31 cellular contexts compared by ENCODE assay signal in genomic region chr16:63625141-63625540, GRCh38.
"Had no signal": no experiment of that assay in that cellular context is flagged by ENCODE, and none has a peak within 500 bp of the region (broad histone marks: within the 10 kb centered on the region; RNA-seq: fewer than 3 reads in every experiment).

No MANE protein-coding gene starts in this region.

- H3K27ac Mint-ChIP-seq: activated B cell treated with CpG ODN at 0.5 μM for 24 hours; activated CD4-positive, alpha-beta memory T cell treated with anti-CD3 and anti-CD28 coated beads for 36 hours; activated CD4-positive, alpha-beta T cell treated with anti-CD3 and anti-CD28 coated beads, Interleukin-2, amount 10 ng/mL, durations not matched to agents 7 days and 5 days; activated naive CD4-positive, alpha-beta T cell treated with anti-CD3 and anti-CD28 coated beads for 36 hours; activated naive CD8-positive, alpha-beta T cell; activated T-helper 17 cell treated with anti-CD3 and anti-CD28 coated beads, Interleukin-2, amount 50 U/mL, for 72 hours; IgD-negative memory B cell; T-cell had no signal

- H3K36me3 Mint-ChIP-seq: activated CD4-positive, alpha-beta memory T cell treated with anti-CD3 and anti-CD28 coated beads for 36 hours; activated naive CD8-positive, alpha-beta T cell; IgD-negative memory B cell; T-cell had no signal

- H3K4me1 Mint-ChIP-seq: activated B cell treated with CpG ODN at 0.5 μM for 24 hours; activated CD4-positive, alpha-beta T cell treated with anti-CD3 and anti-CD28 coated beads, Interleukin-2, amount 10 ng/mL, durations not matched to agents 7 days and 5 days; activated T-helper 17 cell treated with anti-CD3 and anti-CD28 coated beads, Interleukin-2, amount 50 U/mL, for 72 hours; IgD-negative memory B cell; T-cell had no signal

- ATAC-seq: activated T-helper 17 cell treated with anti-CD3 and anti-CD28 coated beads, Interleukin-2, amount 50 U/mL, for 72 hours; Panc1; Right ventricle myocardium inferior; T-cell had no signal

- H3K9me3 ChIP-seq: adrenal gland, MG63 had no signal

- H3K4me1 ChIP-seq: adrenal gland had no signal

- DNase-seq: activated B cell treated with CpG ODN at 0.5 μM for 24 hours; activated CD4-positive, alpha-beta memory T cell treated with anti-CD3 and anti-CD28 coated beads for 36 hours; activated CD4-positive, alpha-beta T cell treated with anti-CD3 and anti-CD28 coated beads, Interleukin-2, amount 10 ng/mL, durations not matched to agents 7 days and 5 days; activated gamma-delta T cell; activated naive CD4-positive, alpha-beta T cell treated with anti-CD3 and anti-CD28 coated beads for 36 hours; activated T-cell treated with anti-CD3 and anti-CD28 coated beads for 4 hours; activated T-cell treated with anti-CD3 and anti-CD28 coated beads, Interleukin-2, amount 50 U/mL, for 48 hours; adrenal gland; anterior cingulate cortex; KG1; MG63; MV-4-11; NCI-H1092 treated with DMSO at 0.1 percent for 48 hours; NCI-H1436; NCI-H187 treated with DMSO at 0.1 percent for 48 hours; NCI-H2171; NCI-H2227 treated with DMSO at 0.1 percent for 48 hours; NCI-H446 treated with DMSO at 0.1 percent for 48 hours; NCI-H524 treated with DMSO at 0.1 percent for 48 hours; NCI-H748 treated with DMSO at 0.1 percent for 48 hours; OCI-M1; RPMI8226; T-cell; T-helper 2 cell; T1000 had no signal

- H3K27ac ChIP-seq: adrenal gland, SK-N-MC had no signal

- H3K4me3 Mint-ChIP-seq: activated B cell treated with CpG ODN at 0.5 μM for 24 hours; activated CD4-positive, alpha-beta memory T cell treated with anti-CD3 and anti-CD28 coated beads for 36 hours; activated CD4-positive, alpha-beta T cell treated with anti-CD3 and anti-CD28 coated beads, Interleukin-2, amount 10 ng/mL, durations not matched to agents 7 days and 5 days; activated naive CD4-positive, alpha-beta T cell treated with anti-CD3 and anti-CD28 coated beads for 36 hours; activated naive CD8-positive, alpha-beta T cell; activated T-helper 17 cell treated with anti-CD3 and anti-CD28 coated beads, Interleukin-2, amount 50 U/mL, for 72 hours; IgD-negative memory B cell; T-cell had no signal

- H3K27me3 ChIP-seq: adrenal gland, MG63 had no signal

- H3K4me3 ChIP-seq: adrenal gland, MG63, SK-N-MC had no signal

- H3K36me3 ChIP-seq: adrenal gland, MG63 had no signal

- H3K27me3 Mint-ChIP-seq: activated B cell treated with CpG ODN at 0.5 μM for 24 hours; activated CD4-positive, alpha-beta memory T cell treated with anti-CD3 and anti-CD28 coated beads for 36 hours; activated CD4-positive, alpha-beta T cell treated with anti-CD3 and anti-CD28 coated beads, Interleukin-2, amount 10 ng/mL, durations not matched to agents 7 days and 5 days; activated naive CD8-positive, alpha-beta T cell; activated T-helper 17 cell treated with anti-CD3 and anti-CD28 coated beads, Interleukin-2, amount 50 U/mL, for 72 hours; IgD-negative memory B cell; T-cell had no signal
